Comparison of ENCODE assay signal across 16 cellular contexts in the genomic region with DNA sequence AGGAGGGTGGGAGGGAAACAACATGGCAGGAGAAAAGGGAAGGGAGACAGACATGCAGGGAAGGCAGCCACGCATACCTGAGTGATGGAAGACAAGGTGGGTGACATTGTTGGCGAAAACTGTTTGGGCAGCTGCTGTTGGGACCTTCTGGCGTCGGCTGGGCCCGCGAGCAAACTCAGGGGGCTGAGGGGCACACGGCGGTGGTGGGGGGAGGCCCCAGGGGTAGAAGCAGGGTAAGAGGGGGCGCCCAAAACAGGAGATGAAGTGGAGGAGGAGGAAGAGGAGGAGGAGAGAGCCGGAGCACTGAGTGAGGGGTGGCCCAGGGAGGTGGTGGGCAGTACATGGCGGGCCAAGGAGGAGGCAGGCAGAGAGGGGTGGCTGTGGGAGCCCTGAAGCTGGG.
"Had no signal": no experiment of that assay in that cellular context is flagged by ENCODE, and none has a peak within 500 bp of the region (broad histone marks: within the 10 kb centered on the region; RNA-seq: fewer than 3 reads in every experiment).

No MANE protein-coding gene starts in this region.

- H3K9me3 Mint-ChIP-seq: natural killer cell treated with Interleukin-12 subunit alpha and Interleukin-12 subunit beta and Interleukin-15 and Interleukin-18, amount 100 ng/mL, for 72 hours had no signal

- H3K27ac ChIP-seq: body of pancreas, colonic mucosa, esophagus muscularis mucosa, suprapubic skin had no signal

- DNase-seq: activated CD4-positive, alpha-beta T cell treated with anti-CD3 and anti-CD28 coated beads, Interleukin-2, amount 50 U/mL, for 48 hours; activated CD8-positive, alpha-beta memory T cell treated with anti-CD3 and anti-CD28 coated beads, Interleukin-2, amount 50 U/mL, for 4 hours; amygdala; body of pancreas; central memory CD4-positive, alpha-beta T cell; colonic mucosa; hippocampal formation; mesendoderm; nucleus accumbens; stimulated activated CD4-positive, alpha-beta T cell treated with anti-CD3 and anti-CD28 coated beads, Interleukin-2, amount 100 ng/mL, for 48 hours; stimulated activated naive CD4-positive, alpha-beta T cell treated with Interleukin-2 at 50 U/mL for 16 hours; T1000; trophoblast cell had no signal

- H3K4me3 ChIP-seq: body of pancreas, colonic mucosa, esophagus muscularis mucosa, suprapubic skin had no signal

- ATAC-seq: body of pancreas; natural killer cell treated with Interleukin-12 subunit alpha and Interleukin-12 subunit beta and Interleukin-15 and Interleukin-18, amount 100 ng/mL, for 72 hours had no signal

- H3K9me3 ChIP-seq: body of pancreas, colonic mucosa, esophagus muscularis mucosa, suprapubic skin had no signal

- H3K4me3 Mint-ChIP-seq: natural killer cell treated with Interleukin-12 subunit alpha and Interleukin-12 subunit beta and Interleukin-15 and Interleukin-18, amount 100 ng/mL, for 72 hours had no signal

- H3K27me3 Mint-ChIP-seq: natural killer cell treated with Interleukin-12 subunit alpha and Interleukin-12 subunit beta and Interleukin-15 and Interleukin-18, amount 100 ng/mL, for 72 hours had no signal

- H3K27me3 ChIP-seq: body of pancreas, colonic mucosa, esophagus muscularis mucosa, suprapubic skin had no signal
